In genomic region chr21:32135401-32136363, GRCh38 we compare ENCODE assay signal across 9 cellular contexts.
A peak's percentile ranks its signal among the peaks of the same experiment; 100 is the strongest.
DNase-seq lines count a peak whose midpoint lies in the region; ATAC-seq and TF ChIP-seq lines count a peak whose summit lies in the region.
"Had no signal": no experiment of that assay in that cellular context is flagged by ENCODE, and none has a peak within 500 bp of the region (broad histone marks: within the 10 kb centered on the region; RNA-seq: fewer than 3 reads in every experiment).

No MANE protein-coding gene starts in this region.

- no peak for TF ChIP-seq CTCF in GM12865 (IDR thresholded peaks at IDR 0.05; ENCODE audit: insufficient read depth, low read depth, low read length, missing control alignments)
- peak; percentile 34; the same call in 2 of the 3 replicates for TF ChIP-seq CTCF in H9 (conservative IDR thresholded peaks at IDR 0.05)
- no peak for TF ChIP-seq CTCF in osteoblast (IDR thresholded peaks at IDR 0.05; ENCODE audit: extremely low read depth, low read depth, low read length)
- TF ChIP-seq CTCF in Caco-2 (IDR thresholded peaks at IDR 0.05; ENCODE audit: insufficient read depth in 1 of 2, low read depth in 1 of 2, low read length in 1 of 2, severe bottlenecking in 1 of 2, unreplicated experiment in 1 of 2): no peak

- H3K4me2 ChIP-seq in H9 (ENCODE audit: insufficient read depth, insufficient read length, low read length) (no peak overlapping the region), osteoblast (ENCODE audit: insufficient read depth, low read length) (peak overlapping the region; percentile 39)

- ATAC-seq in SK-N-SH treated with all-trans-retinoic acid at 6 μM for 48 hours: peak; percentile 65
- no peak for ATAC-seq in HG03460 (IDR thresholded peaks at IDR 0.05; ENCODE audit: unreplicated experiment)

- H3K27me3 ChIP-seq in H9 (ENCODE audit: insufficient read depth, low read length) (no peaks in the 10 kb centered on the region), osteoblast (ENCODE audit: insufficient read depth, low read length) (no peaks in the 10 kb centered on the region), Caco-2 (replicated peaks; ENCODE audit: control insufficient read depth, insufficient read depth, low read length) (no peaks in the 10 kb centered on the region)

- H2AK5ac ChIP-seq in H9 (ENCODE audit: insufficient read length, low read length): no peak overlapping the region

- H3K79me2 ChIP-seq in H9 (ENCODE audit: insufficient read depth, low read length) (no peaks in the 10 kb centered on the region), osteoblast (ENCODE audit: insufficient read depth, low read length) (no peaks in the 10 kb centered on the region)

- H3T11ph ChIP-seq in H9 (ENCODE audit: low read length): no peak overlapping the region

- POLR2A ChIA-PET in Caco-2 (lab: Charles Lee): no interaction called here

- peaks cover 0 to 9% of the 10 kb centered on the region in 2 experiments; a peak in 2 of 5 replicates for H3K9me3 Mint-ChIP-seq in H9
- no peaks in the 10 kb centered on the region for H3K9me3 Mint-ChIP-seq in Caco-2 (ENCODE audit: unreplicated experiment)

- H3K27me3 Mint-ChIP-seq in H9 (ENCODE audit: low read depth) (no peaks in the 10 kb centered on the region; the same call in none of the 2 replicates), Caco-2 (ENCODE audit: insufficient read depth, unreplicated experiment) (peaks cover 16% of the 10 kb centered on the region)

- H3K4me1 ChIP-seq in H9 (ENCODE audit: insufficient read depth, low read length) (no peaks in the 10 kb centered on the region), osteoblast (ENCODE audit: insufficient read depth, low read length) (no peaks in the 10 kb centered on the region), Caco-2 (no peaks in the 10 kb centered on the region)

- H3K4me3 ChIP-seq in GM12865 (ENCODE audit: low read depth, low read length) (peak overlapping the region; percentile 29), osteoblast (ENCODE audit: insufficient read depth, low read length) (peak overlapping the region; percentile 35), Caco-2 (ENCODE audit: low read depth, low read length) (no peak overlapping the region)

- no CpG with 5 or more reads among the region's 16 CpGs for WGBS in H9 (ENCODE audit: extremely low coverage, insufficient read length, low lambda C conversion rate)

- no TSS peak for BruUV-seq in Caco-2 (replicated peaks; lab: Mats Ljungman, UMichigan)

- H3K27ac Mint-ChIP-seq in H9: no peak overlapping the region
- H3K27ac Mint-ChIP-seq in Caco-2 (ENCODE audit: unreplicated experiment): no peak overlapping the region

- H4K8ac ChIP-seq in H9 (replicated peaks; ENCODE audit: insufficient read length, low read depth, low read length): no peak overlapping the region

- no peak overlapping the region for H2BK120ac ChIP-seq in H9 (ENCODE audit: low read depth, low read length, poor library complexity, severe bottlenecking)

- no peak overlapping the region for H3K4ac ChIP-seq in H9 (ENCODE audit: low read depth, low read length)

- H2AFZ ChIP-seq in H9 (ENCODE audit: low read length): no peak overlapping the region
- H2AFZ ChIP-seq in osteoblast (ENCODE audit: low read length): no peak overlapping the region

- no peak overlapping the region for H2BK20ac ChIP-seq in H9 (ENCODE audit: low read depth, low read length, poor library complexity, severe bottlenecking)

- H3K56ac ChIP-seq in H9 (ENCODE audit: insufficient read length, low read depth, low read length): no peak overlapping the region

- H4K91ac ChIP-seq in H9 (ENCODE audit: insufficient read length, low read depth, low read length): no peak overlapping the region

- no peak overlapping the region for H4K5ac ChIP-seq in H9 (ENCODE audit: insufficient read length, low read depth, low read length)

- H3K36me3 ChIP-seq in osteoblast (ENCODE audit: insufficient read depth, low read length): no peaks in the 10 kb centered on the region
- no peaks in the 10 kb centered on the region for H3K36me3 ChIP-seq in Caco-2 (ENCODE audit: control insufficient read depth, insufficient read depth, low read length)

- H3K27ac ChIP-seq in H9 (ENCODE audit: insufficient read length, low read depth, low read length) (no peak overlapping the region), osteoblast (ENCODE audit: low read depth, low read length) (no peak overlapping the region)

- H2BK5ac ChIP-seq in H9 (ENCODE audit: insufficient read length, low read length): no peak overlapping the region

- H3K23me2 ChIP-seq in H9 (ENCODE audit: insufficient read length, low read depth, low read length, poor library complexity, severe bottlenecking): no peaks in the 10 kb centered on the region

- DNase-seq in GM12865 (ENCODE audit: low read depth) (peak; percentile 77), H9 (peak; percentile 20), osteoblast (ENCODE audit: insufficient read length, low spot score, missing footprints) (peak; percentile 30), T-helper 9 cell (no peak), Caco-2 (no peak), NCI-H146 treated with DMSO at 0.1 percent for 48 hours (lab: John Stamatoyannopoulos, UW; ENCODE audit: unreplicated experiment) (no peak)
- DNase-seq: activated T-cell treated with anti-CD3 and anti-CD28 coated beads for 4 hours had no signal

- CTCF ChIA-PET in Caco-2 (lab: Charles Lee): interaction anchor here (0.9 kb wide), 1 partner anchor 9 kb away, joined by 4 read pairs; no protein-coding TSS in a partner anchor

- H3K4me1 Mint-ChIP-seq in H9: peaks cover 4 to 10% of the 10 kb centered on the region in 2 experiments
- peaks cover 7% of the 10 kb centered on the region for H3K4me1 Mint-ChIP-seq in Caco-2 (ENCODE audit: low read depth, unreplicated experiment)

- H2BK15ac ChIP-seq in H9 (ENCODE audit: low read depth, low read length): no peak overlapping the region

- intact Hi-C loops in Caco-2 (cut with micrococcal nuclease; ENCODE audit: unreplicated experiment): no loop called here

- H3K4me3 Mint-ChIP-seq in H9: no peak overlapping the region
- no peak overlapping the region for H3K4me3 Mint-ChIP-seq in Caco-2 (ENCODE audit: unreplicated experiment)

- H3K36me3 Mint-ChIP-seq in H9 (ENCODE audit: insufficient read depth in 1 of 3, low read depth in 3 of 3) (peaks cover 0 to 4% (median 0%) of the 10 kb centered on the region in 3 experiments; a peak in 2 of 7 replicates), Caco-2 (ENCODE audit: insufficient read depth, unreplicated experiment) (no peaks in the 10 kb centered on the region)

- H3K79me1 ChIP-seq in H9 (ENCODE audit: insufficient read depth, low read depth, low read length, poor library complexity, severe bottlenecking): no peaks in the 10 kb centered on the region

- H4K20me1 ChIP-seq in H9 (ENCODE audit: control insufficient read depth, insufficient read depth, insufficient read length): no peaks in the 10 kb centered on the region
- H4K20me1 ChIP-seq in osteoblast (ENCODE audit: insufficient read depth, low read length): no peaks in the 10 kb centered on the region

- H3K18ac ChIP-seq in H9 (ENCODE audit: insufficient read length, low read depth, low read length): no peak overlapping the region

- no peak overlapping the region for H3K23ac ChIP-seq in H9 (ENCODE audit: insufficient read length, low read depth, low read length)

- no peaks in the 10 kb centered on the region for H3K9me3 ChIP-seq in H9 (ENCODE audit: control insufficient read depth, low read depth, low read length)
- H3K9me3 ChIP-seq in osteoblast (ENCODE audit: low read depth, low read length): no peaks in the 10 kb centered on the region
- 0 out of 2 replicates have a peak, but pooled peaks cover 5% of the 10 kb centered on the region for H3K9me3 ChIP-seq in Caco-2

- no peak overlapping the region for H2BK12ac ChIP-seq in H9 (ENCODE audit: insufficient read length, low read depth, low read length)

- H3K14ac ChIP-seq in H9 (ENCODE audit: insufficient read depth, low read length): no peak overlapping the region

- no peak overlapping the region for H3K9ac ChIP-seq in H9 (ENCODE audit: extremely low read depth, insufficient read length, low read length)

TF ChIP-seq in SK-N-SH treated with all-trans-retinoic acid at 6 μM for 48 hours, 23 proteins besides CTCF, POLR2A, EP300 and RAD21:
- no peak for TF ChIP-seq ARNTL (CRISPR knock-in tag; IDR thresholded peaks at IDR 0.05; ENCODE audit: borderline replicate concordance, low read depth)
- no peak for TF ChIP-seq OSR1 (CRISPR knock-in tag; IDR thresholded peaks at IDR 0.05)

Comparison
In these comparisons a context has a peak if more than half of its experiments do, and no peak if none do; other contexts are left out.
1. DNase-seq: peak in GM12865 (single experiment), H9 (single experiment) and osteoblast (single experiment); none in T-helper 9 cell (single experiment), Caco-2 (0 of 2) and NCI-H146 treated with DMSO at 0.1 percent for 48 hours (single experiment).